ENCODE assay signal across 27 cellular contexts in the genomic region with DNA sequence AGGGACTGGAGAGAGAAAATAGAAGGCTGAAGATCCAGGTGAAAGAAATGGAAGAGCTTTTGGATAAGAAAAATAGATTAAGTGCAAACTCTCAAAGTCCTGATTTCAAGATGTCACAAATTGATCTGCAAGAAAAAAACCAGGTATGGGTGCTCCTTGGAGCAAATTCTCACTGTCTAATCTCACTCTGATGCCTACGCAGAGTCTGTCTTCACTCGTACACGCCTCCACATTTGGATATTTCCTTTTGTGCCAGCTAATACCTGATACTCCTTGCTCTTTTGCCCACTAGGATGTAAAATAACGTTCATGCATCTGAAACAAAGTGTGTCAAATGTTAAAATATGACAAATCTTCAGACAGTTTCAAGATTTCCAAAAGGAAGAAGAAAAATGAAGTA.
"Had no signal": no experiment of that assay in that cellular context is flagged by ENCODE, and none has a peak within 500 bp of the region (broad histone marks: within the 10 kb centered on the region; RNA-seq: fewer than 3 reads in every experiment).

No MANE protein-coding gene starts in this region.

- H3K36me3 Mint-ChIP-seq: mesothelial cell of epicardium, naive B cell had no signal

- H3K4me3 ChIP-seq: colonic mucosa, esophagus squamous epithelium, gastrocnemius medialis, heart right ventricle, left lung, lower lobe of right lung, mucosa of descending colon had no signal

- H3K27ac Mint-ChIP-seq: dendritic cell treated with granulocyte-macrophage colony-stimulating factor and Interleukin-4, amounts not matched to agents 40 ng/mL and 50 ng/mL, for 4 days; effector memory CD8-positive, alpha-beta T cell; endodermal cell; mesothelial cell of epicardium; naive B cell had no signal

- DNase-seq: colonic mucosa; cortex of kidney; effector CD8-positive, alpha-beta T cell; effector memory CD8-positive, alpha-beta T cell; endodermal cell; erythroblast; esophagus squamous epithelium; foreskin fibroblast; foreskin melanocyte; gastrocnemius medialis; glutamatergic neuron; heart right ventricle; hippocampal formation; left cardiac atrium; left lung; left ventricle myocardium superior; lower lobe of right lung; mesenchymal stem cell; mucosa of descending colon; naive B cell had no signal

- H3K4me1 ChIP-seq: colonic mucosa, esophagus squamous epithelium, gastrocnemius medialis, left lung, lower lobe of right lung had no signal

- H3K27me3 ChIP-seq: colonic mucosa, esophagus squamous epithelium, gastrocnemius medialis, heart right ventricle, left lung had no signal

- H3K36me3 ChIP-seq: colonic mucosa, esophagus squamous epithelium, gastrocnemius medialis, left lung, lower lobe of right lung had no signal

- ATAC-seq: effector memory CD8-positive, alpha-beta T cell; esophagus mucosa; gastrocnemius medialis; heart right ventricle; left cardiac atrium; left lung; left ventricle myocardium superior; lower lobe of right lung; mucosa of descending colon had no signal

- H3K27ac ChIP-seq: colonic mucosa, epithelial cell of prostate, esophagus squamous epithelium, gastrocnemius medialis, heart right ventricle, left lung, lower lobe of right lung had no signal

- H3K4me3 Mint-ChIP-seq: dendritic cell treated with granulocyte-macrophage colony-stimulating factor and Interleukin-4, amounts not matched to agents 40 ng/mL and 50 ng/mL, for 4 days; effector memory CD8-positive, alpha-beta T cell; endodermal cell; mesothelial cell of epicardium; naive B cell had no signal

- H3K9me3 ChIP-seq: colonic mucosa, esophagus squamous epithelium, gastrocnemius medialis, heart right ventricle, left lung, lower lobe of right lung, mucosa of descending colon had no signal

- H3K9me3 Mint-ChIP-seq: dendritic cell treated with granulocyte-macrophage colony-stimulating factor and Interleukin-4, amounts not matched to agents 40 ng/mL and 50 ng/mL, for 4 days; effector memory CD8-positive, alpha-beta T cell; endodermal cell; mesothelial cell of epicardium; naive B cell had no signal

- H3K27me3 Mint-ChIP-seq: dendritic cell treated with granulocyte-macrophage colony-stimulating factor and Interleukin-4, amounts not matched to agents 40 ng/mL and 50 ng/mL, for 4 days; effector memory CD8-positive, alpha-beta T cell; naive B cell had no signal

- FAIRE-seq: endometrium, islet of Langerhans, keratinocyte had no signal

- H3K4me1 Mint-ChIP-seq: endodermal cell, mesothelial cell of epicardium, naive B cell had no signal
